Comparison of ENCODE assay signal across 35 cellular contexts in the genomic region with DNA sequence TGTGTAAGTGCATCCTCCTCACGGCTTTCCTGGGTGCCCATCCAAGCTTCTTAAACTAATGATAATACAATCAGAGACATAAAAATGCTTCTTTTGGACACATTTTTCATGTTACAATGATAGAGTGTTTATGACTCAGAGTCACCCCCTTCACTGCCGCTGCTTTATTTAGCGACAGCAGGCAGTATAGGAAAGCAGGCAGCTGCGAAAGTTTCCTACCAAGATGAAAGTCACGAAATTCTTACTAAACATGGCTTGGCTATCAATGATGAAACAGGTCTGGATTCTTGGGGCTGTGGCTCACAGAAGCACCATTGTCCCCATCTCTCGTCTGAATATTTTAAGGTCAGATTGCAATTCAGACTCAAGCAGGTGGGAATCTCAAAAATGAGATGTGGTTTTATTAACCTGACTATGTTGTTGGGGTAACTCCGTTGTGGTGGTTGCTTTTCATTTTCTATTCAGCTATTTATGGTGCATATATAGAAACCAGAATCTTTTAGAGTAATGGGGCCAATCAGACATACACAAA.
"Had no signal": no experiment of that assay in that cellular context is flagged by ENCODE, and none has a peak within 500 bp of the region (broad histone marks: within the 10 kb centered on the region; RNA-seq: fewer than 3 reads in every experiment).

No MANE protein-coding gene starts in this region.

- H3K4me3 Mint-ChIP-seq: activated B cell treated with CpG ODN at 0.5 μM for 24 hours; activated CD8-positive, alpha-beta T cell treated with anti-CD3 and anti-CD28 coated beads, Interleukin-2, amount 10 ng/mL, durations not matched to agents 7 days and 5 days; activated naive CD4-positive, alpha-beta T cell treated with anti-CD3 and anti-CD28 coated beads for 36 hours; activated T-cell treated with anti-CD3 and anti-CD28 coated beads, Interleukin-2, amount 50 U/mL, for 4 hours; activated T-helper 1 cell treated with anti-CD3 and anti-CD28 coated beads, Interleukin-12 subunit alpha, Interleukin-12 subunit beta, Interleukin-2, Interleukin-4 antibody, amounts not matched to agents 30 ng/mL and 10 ng/mL and 1 ng/mL, durations not matched to agents 14 hours and 24 hours and 36 hours; brain had no signal

- H3K27ac Mint-ChIP-seq: activated B cell treated with CpG ODN at 0.5 μM for 24 hours; activated CD8-positive, alpha-beta T cell treated with anti-CD3 and anti-CD28 coated beads, Interleukin-2, amount 10 ng/mL, durations not matched to agents 7 days and 5 days; activated naive CD4-positive, alpha-beta T cell treated with anti-CD3 and anti-CD28 coated beads for 36 hours; activated naive CD4-positive, alpha-beta T cell treated with anti-CD3 and anti-CD28 coated beads, Interleukin-2, amount 50 U/mL, for 72 hours; activated T-helper 1 cell treated with anti-CD3 and anti-CD28 coated beads, Interleukin-12 subunit alpha, Interleukin-12 subunit beta, Interleukin-2, Interleukin-4 antibody, amounts not matched to agents 30 ng/mL and 10 ng/mL and 1 ng/mL, durations not matched to agents 14 hours and 24 hours and 36 hours; brain had no signal

- H3K4me3 ChIP-seq: adrenal gland, MG63, Peyer's patch had no signal

- H3K9me3 ChIP-seq: adrenal gland, MG63, Peyer's patch had no signal

- H3K27me3 ChIP-seq: MG63, Peyer's patch had no signal

- H3K4me1 Mint-ChIP-seq: brain had no signal

- H3K36me3 ChIP-seq: adrenal gland, MG63, Peyer's patch had no signal

- H3K4me1 ChIP-seq: adrenal gland, Peyer's patch had no signal

- H3K27ac ChIP-seq: adrenal gland, Peyer's patch, RWPE1, VCaP had no signal

- DNase-seq: activated B cell treated with CpG ODN at 0.5 μM for 24 hours; activated CD4-positive, alpha-beta T cell treated with anti-CD3 and anti-CD28 coated beads for 4 hours; activated CD4-positive, CD25-positive, alpha-beta regulatory T cell treated with anti-CD3 and anti-CD28 coated beads, Interleukin-2, amount 50 U/mL, for 72 hours; activated CD8-positive, alpha-beta memory T cell treated with anti-CD3 and anti-CD28 coated beads, Interleukin-2, amount 50 U/mL, for 4 hours; activated CD8-positive, alpha-beta T cell treated with anti-CD3 and anti-CD28 coated beads, Interleukin-2, amount 10 ng/mL, durations not matched to agents 7 days and 5 days; activated gamma-delta T cell treated with Interleukin-2 at 50 U/mL for 16 hours; activated naive CD4-positive, alpha-beta T cell treated with anti-CD3 and anti-CD28 coated beads for 36 hours; activated T-cell treated with anti-CD3 and anti-CD28 coated beads for 4 hours; activated T-cell treated with anti-CD3 and anti-CD28 coated beads, Interleukin-2, amount 50 U/mL, for 4 hours; adrenal gland; caudate nucleus; cerebellar nuclear complex; Karpas-422; MG63; MV-4-11; NCI-H1092; NCI-H1436 treated with DMSO at 0.1 percent for 48 hours; NCI-H1694 treated with DMSO at 0.1 percent for 48 hours; NCI-H2029; NCI-H345; NCI-H524 treated with DMSO at 0.1 percent for 48 hours; NK-92 treated with Interleukin-12 subunit alpha and Interleukin-12 subunit beta, amount 100 ng/mL, for 24 hours; PC-3; Peyer's patch; SIG-M5; T-helper 1 cell; T-helper 2 cell; T-helper 9 cell had no signal

- H3K36me3 Mint-ChIP-seq: activated naive CD4-positive, alpha-beta T cell treated with anti-CD3 and anti-CD28 coated beads, Interleukin-2, amount 50 U/mL, for 72 hours; brain had no signal

- ATAC-seq: activated CD8-positive, alpha-beta T cell treated with anti-CD3 and anti-CD28 coated beads, Interleukin-2, amount 10 ng/mL, durations not matched to agents 7 days and 5 days; activated naive CD4-positive, alpha-beta T cell treated with anti-CD3 and anti-CD28 coated beads, Interleukin-2, amount 50 U/mL, for 72 hours; activated T-cell treated with anti-CD3 and anti-CD28 coated beads, Interleukin-2, amount 50 U/mL, for 4 hours; PC-3; Right ventricle myocardium inferior; SK-N-SH treated with all-trans-retinoic acid at 6 μM for 48 hours had no signal

- H3K9me3 Mint-ChIP-seq: activated B cell treated with CpG ODN at 0.5 μM for 24 hours; activated T-helper 1 cell treated with anti-CD3 and anti-CD28 coated beads, Interleukin-12 subunit alpha, Interleukin-12 subunit beta, Interleukin-2, Interleukin-4 antibody, amounts not matched to agents 30 ng/mL and 10 ng/mL and 1 ng/mL, durations not matched to agents 14 hours and 24 hours and 36 hours had no signal
